Comparison of ENCODE assay signal across 8 cellular contexts in genomic region chr5:115460476-115460875, GRCh38.
DNase-seq lines count a peak whose midpoint lies in the region; ATAC-seq and TF ChIP-seq lines count a peak whose summit lies in the region.

No MANE protein-coding gene starts in this region.

- TF ChIP-seq CTCF in psoas muscle (IDR thresholded peaks at IDR 0.05) = no peak

- ATAC-seq in GM18907 (IDR thresholded peaks at IDR 0.05; ENCODE audit: unreplicated experiment) = peak; percentile 71
- peak; percentile 58 for ATAC-seq in HG03354 (IDR thresholded peaks at IDR 0.05; ENCODE audit: poor library complexity, severe bottlenecking, unreplicated experiment)
- ATAC-seq in psoas muscle = peak; percentile 83 to 89 (median 86)

- DNase-seq in AG08395 (ENCODE audit: low spot score) = peak; percentile 67
- peak; percentile 85 for DNase-seq in amniotic epithelial cell (ENCODE audit: low read depth)
- DNase-seq in psoas muscle = peak; percentile 62 to 88
- no peak for DNase-seq in foreskin melanocyte
- no peak for DNase-seq in putamen (ENCODE audit: low spot score)
- no peak for DNase-seq in NCI-H82 treated with DMSO at 0.1 percent for 48 hours (lab: John Stamatoyannopoulos, UW; ENCODE audit: unreplicated experiment)

- no peaks in the 10 kb centered on the region for H3K9me3 ChIP-seq in psoas muscle

- intact Hi-C loops in psoas muscle (cut with DNase I) = loop anchor here in 1 of 2 donors (5.0 kb wide), 1 partner anchor 82 kb away; the partner anchor contains the start of gene FEM1C

- peaks cover 62% of the 10 kb centered on the region for H3K4me1 ChIP-seq in psoas muscle

- peak overlapping the region; percentile 70 for H3K27ac ChIP-seq in psoas muscle

- H3K27me3 ChIP-seq in psoas muscle (ENCODE audit: insufficient read depth in 3 of 3, low read length in 2 of 3) = no peaks in the 10 kb centered on the region

- no peak overlapping the region for H3K4me3 ChIP-seq in psoas muscle

- WGBS in psoas muscle, 3 donors = 13 to 27% (median 15%) methylated on average over 2 of the region's 2 CpGs

- no peaks in the 10 kb centered on the region for H3K36me3 ChIP-seq in psoas muscle (ENCODE audit: insufficient read depth in 1 of 2, low read depth in 1 of 2)

Comparison
In these comparisons a context has a peak if more than half of its experiments do, and no peak if none do; other contexts are left out.
1. DNase-seq: peak in AG08395 (single experiment), amniotic epithelial cell (single experiment) and psoas muscle (2 of 2); none in foreskin melanocyte (single experiment), putamen (single experiment) and NCI-H82 treated with DMSO at 0.1 percent for 48 hours (single experiment).
2. Peak in every context shown above with its lines, with median percentiles within 50 percentile points of each other: ATAC-seq.